ENCODE assay signal across 21 cellular contexts in the genomic region with DNA sequence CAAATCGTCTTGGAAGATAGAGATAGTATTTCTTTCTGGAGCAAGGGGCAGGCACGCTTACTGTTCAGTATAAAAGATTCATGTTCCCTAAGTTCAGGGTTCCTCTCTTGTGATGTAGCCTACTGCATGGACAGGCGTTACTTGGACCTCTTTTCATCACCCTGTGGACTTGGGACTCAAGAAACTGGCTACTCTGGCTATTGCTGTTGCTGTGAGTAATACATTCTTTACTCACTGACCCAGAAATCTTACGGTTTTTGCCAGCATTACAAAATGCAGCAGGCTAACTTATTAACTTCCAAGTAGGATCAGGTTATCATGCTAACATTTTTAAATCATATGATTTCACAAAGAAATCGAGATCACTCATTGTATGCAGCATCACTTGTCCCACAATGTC. TPM values are rescaled to one million over a fixed set of nuclear protein-coding genes. Genes with fewer than 3 reads are reported as not detected.
A peak's percentile ranks its signal among the peaks of the same experiment; 100 is the strongest.
DNase-seq lines count a peak whose midpoint lies in the region; TF ChIP-seq lines count a peak whose summit lies in the region.
"Had no signal": no experiment of that assay in that cellular context is flagged by ENCODE, and none has a peak within 500 bp of the region (broad histone marks: within the 10 kb centered on the region; RNA-seq: fewer than 3 reads in every experiment).

No MANE protein-coding gene starts in this region.

- no peaks in the 10 kb centered on the region for H3K79me2 ChIP-seq in parathyroid adenoma

- peaks cover 10% of the 10 kb centered on the region for H3K4me1 ChIP-seq in adipocyte (ENCODE audit: control insufficient read depth, insufficient read depth, low read length)
- peaks cover 47% of the 10 kb centered on the region for H3K4me1 ChIP-seq in parathyroid adenoma
- H3K4me1 ChIP-seq: breast epithelium, right lobe of liver, suprapubic skin had no signal

- no peak overlapping the region for H3K27ac Mint-ChIP-seq in activated T-helper 2 cell treated with anti-CD3 and anti-CD28 coated beads, Interferon-gamma antibody, Interleukin-2, Interleukin-4, amounts not matched to agents 10 μg/mL and 5 μg/mL and 100 μg/mL, durations not matched to agents 14 hours and 24 hours and 36 hours
- H3K27ac Mint-ChIP-seq: activated B cell treated with CpG ODN at 0.5 μM for 24 hours, B cell had no signal

- no peak overlapping the region for H3K4me2 ChIP-seq in parathyroid adenoma (ENCODE audit: low read length)

- H3K4me3 ChIP-seq in adipocyte (ENCODE audit: low read length): no peak overlapping the region
- H3K4me3 ChIP-seq in fibroblast of villous mesenchyme (ENCODE audit: low read depth, low read length): no peak overlapping the region
- H3K4me3 ChIP-seq in parathyroid adenoma (ENCODE audit: low read depth, low read length): no peak overlapping the region
- H3K4me3 ChIP-seq: breast epithelium, right lobe of liver, suprapubic skin had no signal

- H3K9me3 ChIP-seq in adipocyte (ENCODE audit: control insufficient read depth, low read length): no peaks in the 10 kb centered on the region
- H3K9me3 ChIP-seq in parathyroid adenoma (ENCODE audit: control insufficient read depth, low read length): no peaks in the 10 kb centered on the region
- H3K9me3 ChIP-seq: breast epithelium, right lobe of liver, suprapubic skin had no signal

- H3K9ac ChIP-seq in adipocyte (ENCODE audit: low read length) (no peak overlapping the region), parathyroid adenoma (no peak overlapping the region)

- no peaks in the 10 kb centered on the region for H3K36me3 ChIP-seq in adipocyte (ENCODE audit: control insufficient read depth, insufficient read depth, low read length, severe bottlenecking)
- H3K36me3 ChIP-seq in parathyroid adenoma (ENCODE audit: control insufficient read depth, insufficient read depth, low read length): no peaks in the 10 kb centered on the region
- H3K36me3 ChIP-seq: breast epithelium, right lobe of liver, suprapubic skin had no signal

- intact Hi-C loops in activated T-helper 2 cell treated with anti-CD3 and anti-CD28 coated beads, Interferon-gamma antibody, Interleukin-2, Interleukin-4, amounts not matched to agents 10 μg/mL and 5 μg/mL and 100 μg/mL, durations not matched to agents 14 hours and 24 hours and 36 hours (cut with micrococcal nuclease): no loop called here

- no peaks in the 10 kb centered on the region for H3K4me1 Mint-ChIP-seq in activated T-helper 2 cell treated with anti-CD3 and anti-CD28 coated beads, Interferon-gamma antibody, Interleukin-2, Interleukin-4, amounts not matched to agents 10 μg/mL and 5 μg/mL and 100 μg/mL, durations not matched to agents 14 hours and 24 hours and 36 hours (ENCODE audit: low read depth)
- H3K4me1 Mint-ChIP-seq: activated B cell treated with CpG ODN at 0.5 μM for 24 hours, B cell, neural crest cell had no signal

- H3K27me3 ChIP-seq in adipocyte (replicated peaks; ENCODE audit: control insufficient read depth, insufficient read depth, low read length) (no peaks in the 10 kb centered on the region), parathyroid adenoma (ENCODE audit: control insufficient read depth, insufficient read depth, low read length) (no peaks in the 10 kb centered on the region)
- H3K27me3 ChIP-seq: breast epithelium, right lobe of liver, suprapubic skin had no signal

- TF ChIP-seq CTCF in fibroblast of villous mesenchyme (IDR thresholded peaks at IDR 0.05; ENCODE audit: insufficient read depth, low read depth, low read length) (no peak), parathyroid adenoma (IDR thresholded peaks at IDR 0.05) (no peak)

- H3K36me3 Mint-ChIP-seq in activated T-helper 2 cell treated with anti-CD3 and anti-CD28 coated beads, Interferon-gamma antibody, Interleukin-2, Interleukin-4, amounts not matched to agents 10 μg/mL and 5 μg/mL and 100 μg/mL, durations not matched to agents 14 hours and 24 hours and 36 hours (ENCODE audit: low read depth): no peaks in the 10 kb centered on the region

- H3K4me3 Mint-ChIP-seq in activated T-helper 2 cell treated with anti-CD3 and anti-CD28 coated beads, Interferon-gamma antibody, Interleukin-2, Interleukin-4, amounts not matched to agents 10 μg/mL and 5 μg/mL and 100 μg/mL, durations not matched to agents 14 hours and 24 hours and 36 hours (ENCODE audit: low read depth): no peak overlapping the region
- H3K4me3 Mint-ChIP-seq: activated B cell treated with CpG ODN at 0.5 μM for 24 hours, B cell, neural crest cell had no signal

- H2AFZ ChIP-seq in parathyroid adenoma: no peak overlapping the region

- H3K27ac ChIP-seq in parathyroid adenoma: peak overlapping the region; percentile 85
- H3K27ac ChIP-seq: breast epithelium, right lobe of liver, suprapubic skin had no signal

- no peaks in the 10 kb centered on the region for H3K27me3 Mint-ChIP-seq in activated T-helper 2 cell treated with anti-CD3 and anti-CD28 coated beads, Interferon-gamma antibody, Interleukin-2, Interleukin-4, amounts not matched to agents 10 μg/mL and 5 μg/mL and 100 μg/mL, durations not matched to agents 14 hours and 24 hours and 36 hours (ENCODE audit: low read depth)
- H3K27me3 Mint-ChIP-seq: activated B cell treated with CpG ODN at 0.5 μM for 24 hours, B cell had no signal

- DNase-seq in EL: peak; percentile 2
- DNase-seq in adipocyte (ENCODE audit: low read depth): peak; percentile 66
- DNase-seq in fibroblast of villous mesenchyme (ENCODE audit: low read depth): peak; percentile 32
- no peak for DNase-seq in activated T-helper 2 cell treated with anti-CD3 and anti-CD28 coated beads, Interferon-gamma antibody, Interleukin-2, Interleukin-4, amounts not matched to agents 10 μg/mL and 5 μg/mL and 100 μg/mL, durations not matched to agents 14 hours and 24 hours and 36 hours (ENCODE audit: low spot score)
- DNase-seq in LoVo (ENCODE audit: low spot score): no peak
- DNase-seq in NCI-H345 treated with DMSO at 0.1 percent for 48 hours (lab: John Stamatoyannopoulos, UW; ENCODE audit: unreplicated experiment): no peak
- DNase-seq in activated CD4-positive, alpha-beta T cell treated with anti-CD3 and anti-CD28 coated beads, Interleukin-2, amount 50 U/mL, for 4 hours: no peak
- DNase-seq: activated B cell treated with CpG ODN at 0.5 μM for 24 hours; activated naive CD4-positive, alpha-beta T cell; DMS 273 treated with DMSO at 0.1 percent for 48 hours; effector CD8-positive, alpha-beta T cell; NCI-H1930; right lobe of liver; SIG-M5; stimulated activated CD4-positive, alpha-beta T cell treated with anti-CD3 and anti-CD28 coated beads, Interleukin-1b, Interleukin-23, amount 100 ng/mL, for 48 hours; T-helper 2 cell had no signal

- no peaks in the 10 kb centered on the region for H3K9me3 Mint-ChIP-seq in activated T-helper 2 cell treated with anti-CD3 and anti-CD28 coated beads, Interferon-gamma antibody, Interleukin-2, Interleukin-4, amounts not matched to agents 10 μg/mL and 5 μg/mL and 100 μg/mL, durations not matched to agents 14 hours and 24 hours and 36 hours
- H3K9me3 Mint-ChIP-seq: activated B cell treated with CpG ODN at 0.5 μM for 24 hours had no signal

RNA-seq across cellular contexts. Expression of a gene that starts 12.8 kb away (rescaled TPM):
- 1.7 and 1.9 TPM in 2 replicates for total RNA-seq in fibroblast of villous mesenchyme
- total RNA-seq in activated T-helper 2 cell treated with anti-CD3 and anti-CD28 coated beads, Interferon-gamma antibody, Interleukin-2, Interleukin-4, amounts not matched to agents 10 μg/mL and 5 μg/mL and 100 μg/mL, durations not matched to agents 14 hours and 24 hours and 36 hours: 0.30 and 0.32 TPM in 2 replicates

Comparison
In these comparisons a context has a peak if more than half of its experiments do, and no peak if none do; other contexts are left out.
1. DNase-seq: peak in EL (single experiment), adipocyte (single experiment) and fibroblast of villous mesenchyme (single experiment); none in activated T-helper 2 cell treated with anti-CD3 and anti-CD28 coated beads, Interferon-gamma antibody, Interleukin-2, Interleukin-4, amounts not matched to agents 10 μg/mL and 5 μg/mL and 100 μg/mL, durations not matched to agents 14 hours and 24 hours and 36 hours (single experiment), LoVo (single experiment), NCI-H345 treated with DMSO at 0.1 percent for 48 hours (single experiment) and activated CD4-positive, alpha-beta T cell treated with anti-CD3 and anti-CD28 coated beads, Interleukin-2, amount 50 U/mL, for 4 hours (0 of 2).